1 cellular context compared by ENCODE assay signal in the genomic region with DNA sequence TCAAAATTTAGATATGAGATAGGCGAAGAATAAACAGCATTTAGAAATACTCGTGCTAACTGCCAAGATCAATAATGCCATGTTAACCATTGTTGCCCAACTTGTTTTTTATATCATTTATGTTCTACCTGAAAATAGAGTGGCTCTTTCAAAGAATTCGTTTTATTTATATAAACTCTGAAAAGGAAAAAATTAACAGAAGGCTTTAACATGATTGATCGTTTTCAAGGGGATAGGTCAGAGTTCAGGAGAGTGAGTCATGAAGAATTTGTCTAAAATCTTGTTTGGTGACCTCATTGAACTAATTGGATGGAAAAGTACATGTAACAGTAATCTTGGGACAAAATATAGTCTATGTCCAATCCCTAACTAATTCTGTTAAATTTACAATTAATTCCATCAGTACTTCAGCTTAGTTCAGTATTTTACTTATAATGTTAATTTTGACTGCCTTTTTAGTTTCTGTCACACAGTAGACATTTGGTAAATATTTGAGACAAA.
TF ChIP-seq lines count a peak whose summit lies in the region.

No MANE protein-coding gene starts in this region.

TF ChIP-seq in HEK293, 187 proteins besides CTCF, POLR2A, EP300 and RAD21:
- TF ChIP-seq, protein P1, sequence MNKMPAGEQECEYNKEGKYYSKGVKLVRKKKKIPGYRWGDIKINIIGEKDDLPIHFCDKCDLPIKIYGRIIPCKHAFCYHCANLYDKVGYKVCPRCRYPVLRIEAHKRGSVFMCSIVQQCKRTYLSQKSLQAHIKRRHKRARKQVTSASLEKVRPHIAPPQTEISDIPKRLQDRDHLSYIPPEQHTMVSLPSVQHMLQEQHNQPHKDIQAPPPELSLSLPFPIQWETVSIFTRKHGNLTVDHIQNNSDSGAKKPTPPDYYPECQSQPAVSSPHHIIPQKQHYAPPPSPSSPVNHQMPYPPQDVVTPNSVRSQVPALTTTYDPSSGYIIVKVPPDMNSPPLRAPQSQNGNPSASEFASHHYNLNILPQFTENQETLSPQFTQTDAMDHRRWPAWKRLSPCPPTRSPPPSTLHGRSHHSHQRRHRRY (tag by site-specific recombination; IDR thresholded peaks at IDR 0.05), result no peak
- TF ChIP-seq, protein P2, sequence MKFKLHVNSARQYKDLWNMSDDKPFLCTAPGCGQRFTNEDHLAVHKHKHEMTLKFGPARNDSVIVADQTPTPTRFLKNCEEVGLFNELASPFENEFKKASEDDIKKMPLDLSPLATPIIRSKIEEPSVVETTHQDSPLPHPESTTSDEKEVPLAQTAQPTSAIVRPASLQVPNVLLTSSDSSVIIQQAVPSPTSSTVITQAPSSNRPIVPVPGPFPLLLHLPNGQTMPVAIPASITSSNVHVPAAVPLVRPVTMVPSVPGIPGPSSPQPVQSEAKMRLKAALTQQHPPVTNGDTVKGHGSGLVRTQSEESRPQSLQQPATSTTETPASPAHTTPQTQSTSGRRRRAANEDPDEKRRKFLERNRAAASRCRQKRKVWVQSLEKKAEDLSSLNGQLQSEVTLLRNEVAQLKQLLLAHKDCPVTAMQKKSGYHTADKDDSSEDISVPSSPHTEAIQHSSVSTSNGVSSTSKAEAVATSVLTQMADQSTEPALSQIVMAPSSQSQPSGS (tag by site-specific recombination; IDR thresholded peaks at IDR 0.05; ENCODE audit: low read depth), result peak; percentile 42; the same call in 1 of the 2 replicates
- TF ChIP-seq, protein P3, sequence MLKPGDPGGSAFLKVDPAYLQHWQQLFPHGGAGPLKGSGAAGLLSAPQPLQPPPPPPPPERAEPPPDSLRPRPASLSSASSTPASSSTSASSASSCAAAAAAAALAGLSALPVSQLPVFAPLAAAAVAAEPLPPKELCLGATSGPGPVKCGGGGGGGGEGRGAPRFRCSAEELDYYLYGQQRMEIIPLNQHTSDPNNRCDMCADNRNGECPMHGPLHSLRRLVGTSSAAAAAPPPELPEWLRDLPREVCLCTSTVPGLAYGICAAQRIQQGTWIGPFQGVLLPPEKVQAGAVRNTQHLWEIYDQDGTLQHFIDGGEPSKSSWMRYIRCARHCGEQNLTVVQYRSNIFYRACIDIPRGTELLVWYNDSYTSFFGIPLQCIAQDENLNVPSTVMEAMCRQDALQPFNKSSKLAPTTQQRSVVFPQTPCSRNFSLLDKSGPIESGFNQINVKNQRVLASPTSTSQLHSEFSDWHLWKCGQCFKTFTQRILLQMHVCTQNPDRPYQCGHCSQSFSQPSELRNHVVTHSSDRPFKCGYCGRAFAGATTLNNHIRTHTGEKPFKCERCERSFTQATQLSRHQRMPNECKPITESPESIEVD (tag by site-specific recombination; IDR thresholded peaks at IDR 0.05), result peak; percentile 69; the same call in 1 of the 2 replicates
- TF ChIP-seq GLI2 (tag by site-specific recombination; IDR thresholded peaks at IDR 0.05; ENCODE audit: borderline replicate concordance, low read depth) (0 out of 2 replicates have a peak, but pooled peaks have one; percentile 32), ZNF629 (tag by site-specific recombination; IDR thresholded peaks at IDR 0.05) (peak; percentile 54), KLF1 (tag by site-specific recombination; IDR thresholded peaks at IDR 0.05) (no peak), ZNF76 (tag by site-specific recombination; IDR thresholded peaks at IDR 0.05; ENCODE audit: borderline replicate concordance, low read depth) (no peak), ZXDB (tag by site-specific recombination; IDR thresholded peaks at IDR 0.05) (no peak), ZEB2 (tag by site-specific recombination; IDR thresholded peaks at IDR 0.05) (peak; percentile 53; the same call in 1 of the 2 replicates), ZNF660 (tag by site-specific recombination; IDR thresholded peaks at IDR 0.05) (no peak), ZSCAN16 (tag by site-specific recombination; IDR thresholded peaks at IDR 0.05) (no peak), ZNF223 (tag by site-specific recombination; IDR thresholded peaks at IDR 0.05) (no peak), ZIC2 (tag by site-specific recombination; IDR thresholded peaks at IDR 0.05) (no peak), ZNF19 (tag by site-specific recombination; IDR thresholded peaks at IDR 0.05; ENCODE audit: low read depth) (no peak), MEIS1 (CRISPR knock-in tag; IDR thresholded peaks at IDR 0.05; ENCODE audit: borderline replicate concordance) (peak; percentile 63; the same call in 1 of the 2 replicates), SP7 (tag by site-specific recombination; IDR thresholded peaks at IDR 0.05) (0 out of 2 replicates have a peak, but pooled peaks have one; percentile 25), ZNF311 (tag by site-specific recombination; IDR thresholded peaks at IDR 0.05; ENCODE audit: borderline replicate concordance) (no peak), ZNF266 (tag by site-specific recombination; IDR thresholded peaks at IDR 0.05; ENCODE audit: low read depth) (no peak)
- TF ChIP-seq, protein P4, sequence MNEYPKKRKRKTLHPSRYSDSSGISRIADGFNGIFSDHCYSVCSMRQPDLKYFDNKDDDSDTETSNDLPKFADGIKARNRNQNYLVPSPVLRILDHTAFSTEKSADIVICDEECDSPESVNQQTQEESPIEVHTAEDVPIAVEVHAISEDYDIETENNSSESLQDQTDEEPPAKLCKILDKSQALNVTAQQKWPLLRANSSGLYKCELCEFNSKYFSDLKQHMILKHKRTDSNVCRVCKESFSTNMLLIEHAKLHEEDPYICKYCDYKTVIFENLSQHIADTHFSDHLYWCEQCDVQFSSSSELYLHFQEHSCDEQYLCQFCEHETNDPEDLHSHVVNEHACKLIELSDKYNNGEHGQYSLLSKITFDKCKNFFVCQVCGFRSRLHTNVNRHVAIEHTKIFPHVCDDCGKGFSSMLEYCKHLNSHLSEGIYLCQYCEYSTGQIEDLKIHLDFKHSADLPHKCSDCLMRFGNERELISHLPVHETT (tag by site-specific recombination; IDR thresholded peaks at IDR 0.05), result no peak
- TF ChIP-seq, protein P5, sequence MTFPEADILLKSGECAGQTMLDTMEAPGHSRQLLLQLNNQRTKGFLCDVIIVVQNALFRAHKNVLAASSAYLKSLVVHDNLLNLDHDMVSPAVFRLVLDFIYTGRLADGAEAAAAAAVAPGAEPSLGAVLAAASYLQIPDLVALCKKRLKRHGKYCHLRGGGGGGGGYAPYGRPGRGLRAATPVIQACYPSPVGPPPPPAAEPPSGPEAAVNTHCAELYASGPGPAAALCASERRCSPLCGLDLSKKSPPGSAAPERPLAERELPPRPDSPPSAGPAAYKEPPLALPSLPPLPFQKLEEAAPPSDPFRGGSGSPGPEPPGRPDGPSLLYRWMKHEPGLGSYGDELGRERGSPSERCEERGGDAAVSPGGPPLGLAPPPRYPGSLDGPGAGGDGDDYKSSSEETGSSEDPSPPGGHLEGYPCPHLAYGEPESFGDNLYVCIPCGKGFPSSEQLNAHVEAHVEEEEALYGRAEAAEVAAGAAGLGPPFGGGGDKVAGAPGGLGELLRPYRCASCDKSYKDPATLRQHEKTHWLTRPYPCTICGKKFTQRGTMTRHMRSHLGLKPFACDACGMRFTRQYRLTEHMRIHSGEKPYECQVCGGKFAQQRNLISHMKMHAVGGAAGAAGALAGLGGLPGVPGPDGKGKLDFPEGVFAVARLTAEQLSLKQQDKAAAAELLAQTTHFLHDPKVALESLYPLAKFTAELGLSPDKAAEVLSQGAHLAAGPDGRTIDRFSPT (tag by site-specific recombination; IDR thresholded peaks at IDR 0.05), result no peak
- TF ChIP-seq, protein P6, sequence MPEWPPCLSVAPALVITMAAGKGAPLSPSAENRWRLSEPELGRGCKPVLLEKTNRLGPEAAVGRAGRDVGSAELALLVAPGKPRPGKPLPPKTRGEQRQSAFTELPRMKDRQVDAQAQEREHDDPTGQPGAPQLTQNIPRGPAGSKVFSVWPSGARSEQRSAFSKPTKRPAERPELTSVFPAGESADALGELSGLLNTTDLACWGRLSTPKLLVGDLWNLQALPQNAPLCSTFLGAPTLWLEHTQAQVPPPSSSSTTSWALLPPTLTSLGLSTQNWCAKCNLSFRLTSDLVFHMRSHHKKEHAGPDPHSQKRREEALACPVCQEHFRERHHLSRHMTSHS (tag by site-specific recombination; IDR thresholded peaks at IDR 0.05), result no peak
- TF ChIP-seq, protein P7, sequence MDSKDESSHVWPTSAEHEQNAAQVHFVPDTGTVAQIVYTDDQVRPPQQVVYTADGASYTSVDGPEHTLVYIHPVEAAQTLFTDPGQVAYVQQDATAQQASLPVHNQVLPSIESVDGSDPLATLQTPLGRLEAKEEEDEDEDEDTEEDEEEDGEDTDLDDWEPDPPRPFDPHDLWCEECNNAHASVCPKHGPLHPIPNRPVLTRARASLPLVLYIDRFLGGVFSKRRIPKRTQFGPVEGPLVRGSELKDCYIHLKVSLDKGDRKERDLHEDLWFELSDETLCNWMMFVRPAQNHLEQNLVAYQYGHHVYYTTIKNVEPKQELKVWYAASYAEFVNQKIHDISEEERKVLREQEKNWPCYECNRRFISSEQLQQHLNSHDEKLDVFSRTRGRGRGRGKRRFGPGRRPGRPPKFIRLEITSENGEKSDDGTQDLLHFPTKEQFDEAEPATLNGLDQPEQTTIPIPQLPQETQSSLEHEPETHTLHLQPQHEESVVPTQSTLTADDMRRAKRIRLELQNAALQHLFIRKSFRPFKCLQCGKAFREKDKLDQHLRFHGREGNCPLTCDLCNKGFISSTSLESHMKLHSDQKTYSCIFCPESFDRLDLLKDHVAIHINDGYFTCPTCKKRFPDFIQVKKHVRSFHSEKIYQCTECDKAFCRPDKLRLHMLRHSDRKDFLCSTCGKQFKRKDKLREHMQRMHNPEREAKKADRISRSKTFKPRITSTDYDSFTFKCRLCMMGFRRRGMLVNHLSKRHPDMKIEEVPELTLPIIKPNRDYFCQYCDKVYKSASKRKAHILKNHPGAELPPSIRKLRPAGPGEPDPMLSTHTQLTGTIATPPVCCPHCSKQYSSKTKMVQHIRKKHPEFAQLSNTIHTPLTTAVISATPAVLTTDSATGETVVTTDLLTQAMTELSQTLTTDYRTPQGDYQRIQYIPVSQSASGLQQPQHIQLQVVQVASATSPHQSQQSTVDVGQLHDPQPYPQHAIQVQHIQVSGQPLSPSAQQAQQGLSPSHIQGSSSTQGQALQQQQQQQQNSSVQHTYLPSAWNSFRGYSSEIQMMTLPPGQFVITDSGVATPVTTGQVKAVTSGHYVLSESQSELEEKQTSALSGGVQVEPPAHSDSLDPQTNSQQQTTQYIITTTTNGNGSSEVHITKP (tag by site-specific recombination; IDR thresholded peaks at IDR 0.05), result no peak
